ENCODE assay signal across 15 cellular contexts in the genomic region with DNA sequence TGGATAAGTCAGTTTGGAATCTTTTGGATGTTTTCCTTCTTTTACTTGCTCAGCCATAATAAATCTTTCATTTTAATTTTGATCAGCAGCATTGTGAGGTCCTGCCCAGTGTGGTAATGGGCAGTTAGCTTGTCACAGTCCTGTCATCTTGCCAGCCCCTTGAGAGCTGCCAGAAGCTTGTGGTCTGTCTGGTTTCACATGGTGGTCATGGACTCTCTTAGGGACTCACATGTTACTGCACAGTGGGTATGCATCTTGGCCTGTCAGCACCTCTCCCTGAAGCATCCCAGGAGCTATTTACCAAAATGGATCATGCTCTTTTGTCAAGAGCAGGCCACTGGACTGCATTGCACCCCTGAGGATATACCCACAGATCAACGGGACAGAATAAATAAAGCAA.
DNase-seq lines count a peak whose midpoint lies in the region; ATAC-seq and TF ChIP-seq lines count a peak whose summit lies in the region.
"Had no signal": no experiment of that assay in that cellular context is flagged by ENCODE, and none has a peak within 500 bp of the region (broad histone marks: within the 10 kb centered on the region; RNA-seq: fewer than 3 reads in every experiment).

No MANE protein-coding gene starts in this region.

- peak; percentile 35 for DNase-seq in MV-4-11 (lab: John Stamatoyannopoulos, UW)
- DNase-seq in esophagus muscularis mucosa (ENCODE audit: extremely low spot score) = peak; percentile 80
- peak; percentile 62 for DNase-seq in sciatic nerve (ENCODE audit: low spot score)
- DNase-seq in posterior vena cava (ENCODE audit: low spot score) = no peak
- no peak for DNase-seq in NCI-H345 (lab: John Stamatoyannopoulos, UW)
- DNase-seq in amniotic stem cell (lab: John Stamatoyannopoulos, UW) = no peak
- no peak for DNase-seq in NCI-H2171 (lab: John Stamatoyannopoulos, UW)
- DNase-seq: activated CD4-positive, alpha-beta T cell treated with anti-CD3 and anti-CD28 coated beads, Interleukin-2, amount 50 U/mL, for 1 hour; activated naive CD4-positive, alpha-beta T cell treated with anti-CD3 and anti-CD28 coated beads, Interleukin-2, amount 50 U/mL, for 16 hours; effector memory CD4-positive, alpha-beta T cell; KG1; midbrain; NCI-H524; SIG-M5 had no signal

- peak; percentile 38 for ATAC-seq in GM19025 (IDR thresholded peaks at IDR 0.05; ENCODE audit: low read depth, unreplicated experiment)
- peak; percentile 42 for ATAC-seq in sciatic nerve

- H3K4me1 ChIP-seq in esophagus muscularis mucosa = peaks cover 2 to 93% (median 80%) of the 10 kb centered on the region in 4 donors

- no peaks in the 10 kb centered on the region for H3K27me3 ChIP-seq in esophagus muscularis mucosa

- TF ChIP-seq POLR2A in esophagus muscularis mucosa (IDR thresholded peaks at IDR 0.05; ENCODE audit: low read depth) = no peak

- intact Hi-C loops in esophagus muscularis mucosa (cut with DNase I) (no loop called here), sciatic nerve (cut with DNase I) (no loop called here), posterior vena cava (cut with DNase I) (no loop called here)

- TF ChIP-seq CTCF in esophagus muscularis mucosa (IDR thresholded peaks at IDR 0.05) = no peak

- H3K9me3 ChIP-seq in esophagus muscularis mucosa = no peaks in the 10 kb centered on the region

- peak overlapping the region in 3 of 4 donors; percentile 48 to 70 (median 70) for H3K27ac ChIP-seq in esophagus muscularis mucosa (replicated peaks in 1 of 4)

- H3K4me3 ChIP-seq in esophagus muscularis mucosa = no peak overlapping the region

- WGBS in esophagus muscularis mucosa = 50% methylated on average over 1 of the region's 1 CpG

- H3K36me3 ChIP-seq in esophagus muscularis mucosa = no peaks in the 10 kb centered on the region

- TF ChIP-seq EP300 in esophagus muscularis mucosa (IDR thresholded peaks at IDR 0.05) = no peak

Comparison
In these comparisons a context has a peak if more than half of its experiments do, and no peak if none do; other contexts are left out.
1. DNase-seq: peak in MV-4-11 (single experiment), esophagus muscularis mucosa (single experiment) and sciatic nerve (single experiment); none in posterior vena cava (single experiment), NCI-H345 (single experiment), amniotic stem cell (single experiment) and NCI-H2171 (single experiment).